ENCODE assay signal across 2 cellular contexts in genomic region chr7:99214317-99214716, GRCh38. TPM values are rescaled to one million over a fixed set of nuclear protein-coding genes. Genes with fewer than 3 reads are reported as not detected.
"Had no signal": no experiment of that assay in that cellular context is flagged by ENCODE, and none has a peak within 500 bp of the region (broad histone marks: within the 10 kb centered on the region; RNA-seq: fewer than 3 reads in every experiment).

No MANE protein-coding gene starts in this region.

RNA-seq across cellular contexts. Expression of gene KPNA7, which starts 6.4 kb away (rescaled TPM):
- total RNA-seq: G401, GM12878 had no signal

RNA-seq across cellular contexts. Expression of gene MYH16, which starts 58.3 kb away (rescaled TPM):
- total RNA-seq: G401 had no signal
